2 cellular contexts compared by ENCODE assay signal in genomic region chr3:101900316-101900715, GRCh38.
TF ChIP-seq lines count a peak whose summit lies in the region.

No MANE protein-coding gene starts in this region.

TF ChIP-seq in A549, 52 proteins besides CTCF, POLR2A, EP300 and RAD21 (continued from another document):
- TF ChIP-seq RCOR1 (IDR thresholded peaks at IDR 0.05; ENCODE audit: low read depth, low read length) (no peak), NPAS2 (CRISPR knock-in tag; IDR thresholded peaks at IDR 0.05; ENCODE audit: borderline replicate concordance) (no peak), FOSB (CRISPR knock-in tag; IDR thresholded peaks at IDR 0.05) (no peak), EHF (CRISPR knock-in tag; IDR thresholded peaks at IDR 0.05) (no peak), SMC3 (IDR thresholded peaks at IDR 0.05) (no peak), CBX2 (IDR thresholded peaks at IDR 0.05; ENCODE audit: borderline replicate concordance, low read depth) (no peak), JUNB (IDR thresholded peaks at IDR 0.05) (no peak), EHMT2 (IDR thresholded peaks at IDR 0.05; ENCODE audit: low read depth) (no peak), RARB (CRISPR knock-in tag; IDR thresholded peaks at IDR 0.05) (no peak), ELK1 (IDR thresholded peaks at IDR 0.05; ENCODE audit: low read depth, low read length) (no peak), CHD4 (IDR thresholded peaks at IDR 0.05; ENCODE audit: borderline replicate concordance) (no peak), TFCP2L1 (CRISPR knock-in tag; IDR thresholded peaks at IDR 0.05) (no peak)
TF ChIP-seq in A549: peak in this region for 0.

TF ChIP-seq in GM23338, 12 proteins besides CTCF, POLR2A, EP300 and RAD21 (continued from another document):
- TF ChIP-seq ZNF462 (CRISPR knock-in tag; IDR thresholded peaks at IDR 0.05): no peak
- TF ChIP-seq EZH2phosphoT487 (IDR thresholded peaks at IDR 0.05; ENCODE audit: unreplicated experiment): no peak
- TF ChIP-seq ZNF331 (CRISPR knock-in tag; IDR thresholded peaks at IDR 0.05; ENCODE audit: low read depth): no peak
- no peak for TF ChIP-seq CREB1 (CRISPR knock-in tag; IDR thresholded peaks at IDR 0.05; ENCODE audit: low read depth)
- TF ChIP-seq ZNF114 (CRISPR knock-in tag; IDR thresholded peaks at IDR 0.05): no peak
- no peak for TF ChIP-seq STAT1 (IDR thresholded peaks at IDR 0.05; ENCODE audit: unreplicated experiment)
- TF ChIP-seq NANOG (IDR thresholded peaks at IDR 0.05; ENCODE audit: borderline replicate concordance): no peak
- TF ChIP-seq REST (IDR thresholded peaks at IDR 0.05; ENCODE audit: unreplicated experiment): no peak
- TF ChIP-seq POLR2AphosphoS5 (IDR thresholded peaks at IDR 0.05; ENCODE audit: low read depth): no peak
- no peak for TF ChIP-seq JUNB (IDR thresholded peaks at IDR 0.05; ENCODE audit: unreplicated experiment)
- no peak for TF ChIP-seq ETS1 (IDR thresholded peaks at IDR 0.05)
